In the genomic region with DNA sequence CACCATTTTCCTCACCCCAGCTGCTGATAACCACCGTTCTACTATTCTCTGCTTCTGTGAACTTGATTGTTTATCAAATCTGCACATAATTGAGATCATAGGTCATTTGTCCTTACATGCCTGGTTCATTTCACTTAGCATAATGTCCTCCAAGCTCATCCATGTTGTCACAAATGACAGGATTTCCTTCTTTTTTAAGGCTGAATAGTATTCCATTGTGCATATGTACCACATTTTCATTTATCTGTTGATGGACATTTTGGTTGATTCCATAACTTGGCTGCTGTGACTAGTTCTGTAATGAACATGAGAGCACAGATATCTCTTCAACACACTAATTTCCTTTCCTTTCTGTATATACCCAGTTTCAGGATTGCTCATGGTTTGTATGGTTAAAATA, we compare ENCODE assay signal across 22 cellular contexts.
DNase-seq lines count a peak whose midpoint lies in the region; ATAC-seq, FAIRE-seq and TF ChIP-seq lines count a peak whose summit lies in the region.
"Had no signal": no experiment of that assay in that cellular context is flagged by ENCODE, and none has a peak within 500 bp of the region (broad histone marks: within the 10 kb centered on the region; RNA-seq: fewer than 3 reads in every experiment).

No MANE protein-coding gene starts in this region.

- H3K4me2 ChIP-seq in GM12878 (ENCODE audit: control insufficient read depth, insufficient read depth): no peak overlapping the region
- H3K4me2 ChIP-seq: BLaER1 treated with 17β-estradiol and CSF1 and Interleukin-3, amounts not matched to agents 10 nM and 100 nM had no signal

- RAD21 ChIA-PET in GM12878 (lab: Charles Lee; ENCODE audit: unreplicated experiment): no interaction called here

- H3K4me1 Mint-ChIP-seq in activated CD8-positive, alpha-beta memory T cell treated with anti-CD3 and anti-CD28 coated beads, Interleukin-2, amount 10 ng/mL, durations not matched to agents 7 days and 5 days: peaks cover 18% of the 10 kb centered on the region
- H3K4me1 Mint-ChIP-seq in stimulated activated effector memory CD8-positive, alpha-beta T cell treated with anti-CD3 and anti-CD28 coated beads, Interleukin-12 subunit alpha, Interleukin-12 subunit beta, amount 100 ng/mL, for 72 hours: peaks cover 4% of the 10 kb centered on the region
- H3K4me1 Mint-ChIP-seq in immature natural killer cell: no peaks in the 10 kb centered on the region
- no peaks in the 10 kb centered on the region for H3K4me1 Mint-ChIP-seq in activated T-cell treated with anti-CD3 and anti-CD28 coated beads, Interleukin-2, amount 50 U/mL, for 24 hours (ENCODE audit: low read depth)
- H3K4me1 Mint-ChIP-seq: B cell had no signal

- H3K36me3 ChIP-seq in GM12878 (ENCODE audit: control insufficient read depth in 2 of 2, insufficient read depth in 2 of 2, low read length in 1 of 2): no peaks in the 10 kb centered on the region

- no peaks in the 10 kb centered on the region for H3K79me2 ChIP-seq in GM12878 (ENCODE audit: control insufficient read depth, insufficient read depth, low read length)

- FAIRE-seq in HTR-8/SVneo (lab: Jason Lieb, UNC): peak; percentile 76
- FAIRE-seq in GM12878 (lab: Jason Lieb, UNC): no peak
- FAIRE-seq: GM12892, GM18507 had no signal

- H3K4me3 Mint-ChIP-seq in activated CD8-positive, alpha-beta memory T cell treated with anti-CD3 and anti-CD28 coated beads, Interleukin-2, amount 10 ng/mL, durations not matched to agents 7 days and 5 days: no peak overlapping the region
- no peak overlapping the region for H3K4me3 Mint-ChIP-seq in stimulated activated effector memory CD8-positive, alpha-beta T cell treated with anti-CD3 and anti-CD28 coated beads, Interleukin-12 subunit alpha, Interleukin-12 subunit beta, amount 100 ng/mL, for 72 hours
- no peak overlapping the region for H3K4me3 Mint-ChIP-seq in immature natural killer cell
- H3K4me3 Mint-ChIP-seq in activated T-cell treated with anti-CD3 and anti-CD28 coated beads, Interleukin-2, amount 50 U/mL, for 24 hours: no peak overlapping the region
- H3K4me3 Mint-ChIP-seq: B cell; CD8-positive, alpha-beta T cell had no signal

- intact Hi-C loops in GM12878 (cut with micrococcal nuclease; ENCODE audit: unreplicated experiment): no loop called here

- no peak for DNase-seq in activated CD8-positive, alpha-beta memory T cell treated with anti-CD3 and anti-CD28 coated beads, Interleukin-2, amount 10 ng/mL, durations not matched to agents 7 days and 5 days
- no peak for DNase-seq in activated CD8-positive, alpha-beta memory T cell treated with anti-CD3 and anti-CD28 coated beads, Interleukin-2, amount 50 U/mL, for 4 hours
- DNase-seq in HTR-8/SVneo (ENCODE audit: insufficient read length, low spot score): no peak
- DNase-seq in GM12878 (ENCODE audit: low read depth, low spot score): no peak
- DNase-seq in stimulated activated effector memory CD8-positive, alpha-beta T cell treated with anti-CD3 and anti-CD28 coated beads, Interleukin-12 subunit alpha, Interleukin-12 subunit beta, amount 100 ng/mL, for 72 hours (ENCODE audit: low spot score in 2 of 2): no peak
- no peak for DNase-seq in immature natural killer cell
- no peak for DNase-seq in activated T-cell treated with anti-CD3 and anti-CD28 coated beads, Interleukin-2, amount 50 U/mL, for 24 hours
- no peak for DNase-seq in NCI-H748 (lab: John Stamatoyannopoulos, UW; ENCODE audit: unreplicated experiment)
- DNase-seq: 8988T; Calu3; CD8-positive, alpha-beta T cell; DMS 273 treated with DMSO at 0.1 percent for 48 hours; DMS53; DND-41; EL; GM23248; H7 had no signal

- no peak overlapping the region for H3K4me3 ChIP-seq in GM12878
- H3K4me3 ChIP-seq: BLaER1 treated with 17β-estradiol and CSF1 and Interleukin-3, amounts not matched to agents 10 nM and 100 nM; GM23248 had no signal

- TF ChIP-seq CTCF in GM12878 (IDR thresholded peaks at IDR 0.05 in 2 of 3, conservative IDR thresholded peaks at IDR 0.05 in 1 of 3; ENCODE audit: control insufficient read depth in 2 of 3, extremely low read depth in 1 of 3, insufficient read depth in 1 of 3, low read depth in 3 of 3, low read length in 3 of 3): no peak

- in situ Hi-C loops in GM12878 (cut with MboI): no loop called here

- TF ChIP-seq POLR2A in GM12878 (IDR thresholded peaks at IDR 0.05; ENCODE audit: low read depth, low read length): no peak

- no peaks in the 10 kb centered on the region for H3K27me3 Mint-ChIP-seq in activated CD8-positive, alpha-beta memory T cell treated with anti-CD3 and anti-CD28 coated beads, Interleukin-2, amount 10 ng/mL, durations not matched to agents 7 days and 5 days
- peaks cover 0 to 5% (median 0%) of the 10 kb centered on the region in 3 donors for H3K27me3 Mint-ChIP-seq in immature natural killer cell (ENCODE audit: low read depth in 3 of 3)
- H3K27me3 Mint-ChIP-seq in activated T-cell treated with anti-CD3 and anti-CD28 coated beads, Interleukin-2, amount 50 U/mL, for 24 hours: no peaks in the 10 kb centered on the region
- H3K27me3 Mint-ChIP-seq: B cell had no signal

- CTCF ChIA-PET in activated CD8-positive, alpha-beta memory T cell treated with anti-CD3 and anti-CD28 coated beads, Interleukin-2, amount 10 ng/mL, durations not matched to agents 7 days and 5 days (lab: Charles Lee): interaction anchor here (1.6 to 1.8 kb wide), 2 partner anchors 25 to 34 kb away, joined by 4 read pairs; no protein-coding TSS in a partner anchor
- CTCF ChIA-PET in GM12878 (lab: Yijun Ruan, JAX): no interaction called here

- 4% methylated on average over 1 of the region's 1 CpG for WGBS in GM12878 (ENCODE audit: insufficient coverage, insufficient replicate concordance, low lambda C conversion rate, missing lambda C conversion rate)

- no peak overlapping the region for H3K27ac ChIP-seq in GM12878 (ENCODE audit: control insufficient read depth, insufficient read depth)
- H3K27ac ChIP-seq: BLaER1 treated with 17β-estradiol and CSF1 and Interleukin-3, amounts not matched to agents 10 nM and 100 nM; GM23248 had no signal

- H3K27ac Mint-ChIP-seq in activated CD8-positive, alpha-beta memory T cell treated with anti-CD3 and anti-CD28 coated beads, Interleukin-2, amount 10 ng/mL, durations not matched to agents 7 days and 5 days: no peak overlapping the region
- H3K27ac Mint-ChIP-seq in stimulated activated effector memory CD8-positive, alpha-beta T cell treated with anti-CD3 and anti-CD28 coated beads, Interleukin-12 subunit alpha, Interleukin-12 subunit beta, amount 100 ng/mL, for 72 hours: no peak overlapping the region
- no peak overlapping the region for H3K27ac Mint-ChIP-seq in immature natural killer cell
- no peak overlapping the region for H3K27ac Mint-ChIP-seq in activated T-cell treated with anti-CD3 and anti-CD28 coated beads, Interleukin-2, amount 50 U/mL, for 24 hours
- H3K27ac Mint-ChIP-seq: B cell; CD8-positive, alpha-beta T cell had no signal

- H3K9me3 ChIP-seq in GM12878 (replicated peaks; ENCODE audit: control insufficient read depth, insufficient read depth, low read length): no peaks in the 10 kb centered on the region

- POLR2A ChIA-PET in GM12878 (lab: Charles Lee): no interaction called here

- no peak overlapping the region for H2AFZ ChIP-seq in GM12878 (ENCODE audit: control insufficient read depth, low read depth, low read length)
- H2AFZ ChIP-seq: GM23248 had no signal

- peak; percentile 27 for ATAC-seq in activated CD8-positive, alpha-beta memory T cell treated with anti-CD3 and anti-CD28 coated beads, Interleukin-2, amount 10 ng/mL, durations not matched to agents 7 days and 5 days
- ATAC-seq in GM12878: 0 out of 3 replicates have a peak, but pooled peaks have one; percentile 16
- ATAC-seq in stimulated activated effector memory CD8-positive, alpha-beta T cell treated with anti-CD3 and anti-CD28 coated beads, Interleukin-12 subunit alpha, Interleukin-12 subunit beta, amount 100 ng/mL, for 72 hours: peak; percentile 46
- ATAC-seq: CD8-positive, alpha-beta T cell; HCT116 had no signal

- TF ChIP-seq RAD21 in GM12878 (IDR thresholded peaks at IDR 0.05; ENCODE audit: insufficient read depth, low read depth, low read length): no peak

- SMC1A ChIA-PET in GM12878 (lab: Charles Lee; ENCODE audit: uncharacterized antibody, unreplicated experiment): no interaction called here

- no peak overlapping the region for H3K9ac ChIP-seq in GM12878 (ENCODE audit: control insufficient read depth, insufficient read depth, low read length)
- H3K9ac ChIP-seq: BLaER1 treated with 17β-estradiol and CSF1 and Interleukin-3, amounts not matched to agents 10 nM and 100 nM; GM23248 had no signal

- TF ChIP-seq EP300 in GM12878 (IDR thresholded peaks at IDR 0.05; ENCODE audit: borderline replicate concordance in 1 of 2, control insufficient read depth in 1 of 2, low read depth in 2 of 2, low read length in 2 of 2): no peak

- BruUV-seq in GM12878 (replicated peaks; lab: Mats Ljungman, UMichigan): no TSS peak

- H3K4me1 ChIP-seq in GM12878 (ENCODE audit: control insufficient read depth, insufficient read depth, low read length): no peaks in the 10 kb centered on the region

- peaks cover 11% of the 10 kb centered on the region for H3K36me3 Mint-ChIP-seq in activated CD8-positive, alpha-beta memory T cell treated with anti-CD3 and anti-CD28 coated beads, Interleukin-2, amount 10 ng/mL, durations not matched to agents 7 days and 5 days
- no peaks in the 10 kb centered on the region for H3K36me3 Mint-ChIP-seq in stimulated activated effector memory CD8-positive, alpha-beta T cell treated with anti-CD3 and anti-CD28 coated beads, Interleukin-12 subunit alpha, Interleukin-12 subunit beta, amount 100 ng/mL, for 72 hours
- H3K36me3 Mint-ChIP-seq in immature natural killer cell: peaks cover 16 to 21% (median 16%) of the 10 kb centered on the region in 3 donors
- H3K36me3 Mint-ChIP-seq in activated T-cell treated with anti-CD3 and anti-CD28 coated beads, Interleukin-2, amount 50 U/mL, for 24 hours (ENCODE audit: low read depth): peaks cover 5% of the 10 kb centered on the region

- H4K20me1 ChIP-seq in GM12878 (ENCODE audit: control insufficient read depth, insufficient read depth): no peaks in the 10 kb centered on the region
- H4K20me1 ChIP-seq: BLaER1 treated with 17β-estradiol and CSF1 and Interleukin-3, amounts not matched to agents 10 nM and 100 nM had no signal

- no peaks in the 10 kb centered on the region for H3K9me3 Mint-ChIP-seq in activated CD8-positive, alpha-beta memory T cell treated with anti-CD3 and anti-CD28 coated beads, Interleukin-2, amount 10 ng/mL, durations not matched to agents 7 days and 5 days (ENCODE audit: low read depth)
- no peaks in the 10 kb centered on the region for H3K9me3 Mint-ChIP-seq in stimulated activated effector memory CD8-positive, alpha-beta T cell treated with anti-CD3 and anti-CD28 coated beads, Interleukin-12 subunit alpha, Interleukin-12 subunit beta, amount 100 ng/mL, for 72 hours
- no peaks in the 10 kb centered on the region for H3K9me3 Mint-ChIP-seq in immature natural killer cell
- peaks cover 3% of the 10 kb centered on the region for H3K9me3 Mint-ChIP-seq in activated T-cell treated with anti-CD3 and anti-CD28 coated beads, Interleukin-2, amount 50 U/mL, for 24 hours

- H3K27me3 ChIP-seq in GM12878 (replicated peaks in 1 of 2; ENCODE audit: control insufficient read depth in 2 of 2, insufficient read depth in 2 of 2, low read length in 1 of 2): no peaks in the 10 kb centered on the region
- H3K27me3 ChIP-seq: BLaER1 treated with 17β-estradiol and CSF1 and Interleukin-3, amounts not matched to agents 10 nM and 100 nM had no signal

TF ChIP-seq in GM12878, 131 proteins besides CTCF, POLR2A, EP300 and RAD21 (continues in another document):
- no peak for TF ChIP-seq SIN3A (IDR thresholded peaks at IDR 0.05; ENCODE audit: low read depth, low read length)
